In the genomic region with DNA sequence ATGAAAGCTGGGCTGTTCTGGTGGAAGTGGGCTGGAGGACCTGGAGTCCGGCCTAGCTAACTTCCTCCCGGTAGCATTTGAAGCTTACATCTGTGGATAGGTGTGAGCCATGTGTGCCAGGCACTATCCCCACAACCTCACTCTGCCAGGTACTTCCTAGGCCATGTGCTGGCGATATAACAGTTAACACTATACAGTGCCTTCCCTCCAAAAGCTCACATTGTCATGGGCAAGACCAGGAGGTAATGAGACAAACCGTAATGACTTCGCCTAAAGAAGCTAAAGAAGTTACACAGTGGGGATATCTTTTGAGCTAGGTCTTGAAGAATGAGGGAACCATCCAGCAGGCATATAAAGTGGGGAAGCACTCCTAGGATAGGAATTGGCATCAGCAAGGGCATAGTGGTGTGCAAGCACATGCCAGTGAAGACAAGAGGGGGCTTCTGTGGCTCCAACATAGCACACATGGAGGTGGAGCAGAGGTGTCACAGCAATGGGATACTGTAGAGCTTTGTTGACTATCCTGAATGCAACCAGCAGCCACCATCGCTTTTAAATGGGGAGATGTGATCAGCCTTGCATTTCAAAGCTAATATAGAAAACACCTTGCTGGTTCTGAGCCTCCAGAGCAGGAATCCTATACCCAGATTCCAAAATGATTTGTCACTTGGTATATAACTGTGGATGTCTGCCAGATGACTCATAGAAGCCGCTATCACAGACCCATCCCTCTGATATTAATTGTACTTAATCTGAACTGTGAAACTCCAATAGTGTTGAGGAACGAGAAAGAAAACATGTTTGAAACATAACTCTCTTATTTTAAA, we compare ENCODE assay signal across 12 cellular contexts.
DNase-seq lines count a peak whose midpoint lies in the region; ATAC-seq, FAIRE-seq and TF ChIP-seq lines count a peak whose summit lies in the region.
"Had no signal": no experiment of that assay in that cellular context is flagged by ENCODE, and none has a peak within 500 bp of the region (broad histone marks: within the 10 kb centered on the region; RNA-seq: fewer than 3 reads in every experiment).

No MANE protein-coding gene starts in this region.

- H4K20me1 ChIP-seq in hepatocyte (ENCODE audit: insufficient read depth, poor library complexity, severe bottlenecking), result no peaks in the 10 kb centered on the region

- H3K36me3 ChIP-seq in adipocyte (ENCODE audit: control insufficient read depth, insufficient read depth, low read length, severe bottlenecking), result no peaks in the 10 kb centered on the region
- no peaks in the 10 kb centered on the region for H3K36me3 ChIP-seq in hepatocyte (replicated peaks; ENCODE audit: insufficient read depth, low read depth)
- no peaks in the 10 kb centered on the region for H3K36me3 ChIP-seq in small intestine (ENCODE audit: control insufficient read depth in 2 of 2, insufficient read depth in 2 of 2, low read length in 2 of 2)

- no peaks in the 10 kb centered on the region; the same call in 1 of the 2 replicates for H3K27me3 Mint-ChIP-seq in HFFc6 (ENCODE audit: insufficient read depth)
- H3K27me3 Mint-ChIP-seq in activated CD4-positive, alpha-beta T cell treated with anti-CD3 and anti-CD28 coated beads for 36 hours, result peaks cover 7% of the 10 kb centered on the region
- H3K27me3 Mint-ChIP-seq: dendritic cell treated with granulocyte-macrophage colony-stimulating factor and Interleukin-4, amounts not matched to agents 40 ng/mL and 50 ng/mL, for 4 days had no signal

- H3K4me1 Mint-ChIP-seq in HFFc6 (ENCODE audit: low read depth), result peaks cover 50% of the 10 kb centered on the region
- H3K4me1 Mint-ChIP-seq in activated CD4-positive, alpha-beta T cell treated with anti-CD3 and anti-CD28 coated beads for 36 hours, result no peaks in the 10 kb centered on the region

- H3K27ac ChIP-seq in hepatocyte (peak overlapping the region; percentile 87), small intestine (ENCODE audit: low read depth in 1 of 2, low read length in 1 of 2) (peak overlapping the region in 1 of 2 donors; percentile 49), caudate nucleus (ENCODE audit: low read depth, low read length) (no peak overlapping the region)
- H3K27ac ChIP-seq: VCaP had no signal

- no peak for TF ChIP-seq CTCF in HFFc6 (IDR thresholded peaks at IDR 0.05)
- TF ChIP-seq CTCF in hepatocyte (IDR thresholded peaks at IDR 0.05; ENCODE audit: poor library complexity), result no peak

- H3K4me3 ChIP-seq in adipocyte (ENCODE audit: low read length) (no peak overlapping the region), hepatocyte (no peak overlapping the region), small intestine (ENCODE audit: low read depth in 1 of 2, low read length in 2 of 2) (no peak overlapping the region)

- H3K9me2 ChIP-seq in hepatocyte (replicated peaks; ENCODE audit: insufficient read depth), result no peaks in the 10 kb centered on the region

- peak; percentile 5 for FAIRE-seq in small intestine (lab: Jason Lieb, UNC)

- H3K9me3 ChIP-seq in adipocyte (ENCODE audit: control insufficient read depth, low read length) (no peaks in the 10 kb centered on the region), hepatocyte (ENCODE audit: low read depth) (no peaks in the 10 kb centered on the region), small intestine (ENCODE audit: control insufficient read depth, low read depth) (no peaks in the 10 kb centered on the region)

- H3K36me3 Mint-ChIP-seq in HFFc6 (ENCODE audit: low read depth), result no peaks in the 10 kb centered on the region
- no peaks in the 10 kb centered on the region for H3K36me3 Mint-ChIP-seq in activated CD4-positive, alpha-beta T cell treated with anti-CD3 and anti-CD28 coated beads for 36 hours (ENCODE audit: low read depth)

- H3K4me3 Mint-ChIP-seq in HFFc6, result peak overlapping the region; percentile 28; the same call in 1 of the 2 replicates
- no peak overlapping the region for H3K4me3 Mint-ChIP-seq in activated CD4-positive, alpha-beta T cell treated with anti-CD3 and anti-CD28 coated beads for 36 hours
- H3K4me3 Mint-ChIP-seq: dendritic cell treated with granulocyte-macrophage colony-stimulating factor and Interleukin-4, amounts not matched to agents 40 ng/mL and 50 ng/mL, for 4 days had no signal

- H3K4me2 ChIP-seq in hepatocyte, result peak overlapping the region; percentile 52

- CTCF ChIA-PET in activated CD4-positive, alpha-beta T cell treated with anti-CD3 and anti-CD28 coated beads for 36 hours (lab: Charles Lee), result interaction anchor here (0.6 kb wide), 1 partner anchor 28 kb away, joined by 3 read pairs; no protein-coding TSS in a partner anchor

- intact Hi-C loops in activated CD4-positive, alpha-beta T cell treated with anti-CD3 and anti-CD28 coated beads for 36 hours (cut with DNase I, micrococcal nuclease), result no loop called here

- POLR2A ChIA-PET in activated CD4-positive, alpha-beta T cell treated with anti-CD3 and anti-CD28 coated beads for 36 hours (lab: Charles Lee), result no interaction called here

- H3K9me3 Mint-ChIP-seq in HFFc6, result no peaks in the 10 kb centered on the region
- H3K9me3 Mint-ChIP-seq in activated CD4-positive, alpha-beta T cell treated with anti-CD3 and anti-CD28 coated beads for 36 hours (ENCODE audit: low read depth), result no peaks in the 10 kb centered on the region
- H3K9me3 Mint-ChIP-seq: dendritic cell treated with granulocyte-macrophage colony-stimulating factor and Interleukin-4, amounts not matched to agents 40 ng/mL and 50 ng/mL, for 4 days had no signal

- 69% methylated on average over 8 of the region's 8 CpGs for WGBS in hepatocyte (ENCODE audit: low lambda C conversion rate, missing lambda C conversion rate)
- WGBS in small intestine, 3 donors, result 59 to 74% (median 71%) methylated on average over 8 of the region's 8 CpGs

- H2AFZ ChIP-seq in hepatocyte, result no peak overlapping the region

- no peaks in the 10 kb centered on the region for H3K4me1 ChIP-seq in adipocyte (ENCODE audit: control insufficient read depth, insufficient read depth, low read length)
- H3K4me1 ChIP-seq in hepatocyte (ENCODE audit: insufficient read depth), result peaks cover 35% of the 10 kb centered on the region
- H3K4me1 ChIP-seq in small intestine (ENCODE audit: control insufficient read depth in 2 of 2, insufficient read depth in 1 of 2, low read depth in 1 of 2, low read length in 1 of 2), result peaks cover 0 to 4% of the 10 kb centered on the region in 2 donors

- peak; percentile 74 for DNase-seq in HFFc6
- peak; percentile 15 for DNase-seq in adipocyte (ENCODE audit: low read depth)
- peak; percentile 62 for DNase-seq in hepatocyte (ENCODE audit: low spot score)
- peak; percentile 88 for DNase-seq in small intestine
- DNase-seq in caudate nucleus (lab: John Stamatoyannopoulos, UW), result no peak
- no peak for DNase-seq in central memory CD4-positive, alpha-beta T cell
- no peak for DNase-seq in activated CD4-positive, alpha-beta T cell treated with anti-CD3 and anti-CD28 coated beads for 36 hours
- no peak for DNase-seq in NCI-H2171 (lab: John Stamatoyannopoulos, UW)
- DNase-seq: NCI-H1092 treated with DMSO at 0.1 percent for 48 hours, nucleus accumbens had no signal

- no peak for ATAC-seq in activated CD4-positive, alpha-beta T cell treated with anti-CD3 and anti-CD28 coated beads for 36 hours

- H3K27ac Mint-ChIP-seq in HFFc6, result peak overlapping the region; percentile 49
- H3K27ac Mint-ChIP-seq in activated CD4-positive, alpha-beta T cell treated with anti-CD3 and anti-CD28 coated beads for 36 hours, result no peak overlapping the region

- H3K79me2 ChIP-seq in hepatocyte, result no peaks in the 10 kb centered on the region

- H3K27me3 ChIP-seq in adipocyte (replicated peaks; ENCODE audit: control insufficient read depth, insufficient read depth, low read length), result no peaks in the 10 kb centered on the region
- H3K27me3 ChIP-seq in hepatocyte, result no peaks in the 10 kb centered on the region
- H3K27me3 ChIP-seq in small intestine (ENCODE audit: control insufficient read depth in 2 of 2, insufficient read depth in 2 of 2, low read length in 2 of 2), result no peaks in the 10 kb centered on the region

- H3K9ac ChIP-seq in adipocyte (ENCODE audit: low read length), result no peak overlapping the region

Comparison
In these comparisons a context has a peak if more than half of its experiments do, and no peak if none do; other contexts are left out.
1. DNase-seq: peak in HFFc6 (single experiment), adipocyte (single experiment), hepatocyte (single experiment) and small intestine (single experiment); none in caudate nucleus (0 of 61), central memory CD4-positive, alpha-beta T cell (single experiment), activated CD4-positive, alpha-beta T cell treated with anti-CD3 and anti-CD28 coated beads for 36 hours (single experiment) and NCI-H2171 (single experiment).